In the genomic region with DNA sequence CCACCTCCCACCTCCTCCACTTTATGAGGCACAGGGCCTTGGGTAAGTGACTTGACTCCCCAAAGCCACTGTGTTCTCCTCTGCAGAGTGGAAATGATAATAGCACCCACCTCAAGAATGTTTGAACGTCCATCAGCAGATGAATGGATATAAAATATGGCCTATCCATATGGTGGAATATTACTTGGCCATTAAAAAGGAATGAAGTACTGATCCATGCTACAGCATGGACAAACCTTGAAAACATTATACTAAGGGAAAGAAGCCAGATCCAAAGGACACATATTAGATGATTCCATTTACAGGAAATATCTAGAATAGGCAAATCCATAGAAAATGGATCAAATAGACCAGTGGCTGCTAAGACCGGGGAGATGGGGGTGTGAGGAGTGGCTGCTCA, we compare ENCODE assay signal across 8 cellular contexts. TPM values are rescaled to one million over a fixed set of nuclear protein-coding genes. Genes with fewer than 3 reads are reported as not detected.
"Had no signal": no experiment of that assay in that cellular context is flagged by ENCODE, and none has a peak within 500 bp of the region (broad histone marks: within the 10 kb centered on the region; RNA-seq: fewer than 3 reads in every experiment).

No MANE protein-coding gene starts in this region.

- DNase-seq: GDM1, GF-D8 had no signal

- H3K4me3 ChIP-seq: GM12878 had no signal

- FAIRE-seq: G401.6, GM12878, GM12892, GM18507, GM19239 had no signal

- ATAC-seq: GM12878 had no signal

RNA-seq across cellular contexts. Expression of a gene that starts 50.2 kb away (rescaled TPM):
- total RNA-seq: G401, GM12878 had no signal
